In genomic region chr4:16199132-16199531, GRCh38 we compare ENCODE assay signal across 10 cellular contexts. TPM values are rescaled to one million over a fixed set of nuclear protein-coding genes. Genes with fewer than 3 reads are reported as not detected.
A peak's percentile ranks its signal among the peaks of the same experiment; 100 is the strongest.
DNase-seq lines count a peak whose midpoint lies in the region; ATAC-seq, FAIRE-seq and TF ChIP-seq lines count a peak whose summit lies in the region.
"Had no signal": no experiment of that assay in that cellular context is flagged by ENCODE, and none has a peak within 500 bp of the region (broad histone marks: within the 10 kb centered on the region; RNA-seq: fewer than 3 reads in every experiment).

No MANE protein-coding gene starts in this region.

- no TSS peak for BruUV-seq in Calu3 (replicated peaks; lab: Mats Ljungman, UMichigan)

- H3K9me3 Mint-ChIP-seq in Calu3 (ENCODE audit: low read depth, unreplicated experiment) = no peaks in the 10 kb centered on the region
- no peaks in the 10 kb centered on the region for H3K9me3 Mint-ChIP-seq in CD8-positive, alpha-beta T cell
- H3K9me3 Mint-ChIP-seq: activated naive CD8-positive, alpha-beta T cell treated with anti-CD3 and anti-CD28 coated beads for 36 hours had no signal

- H3K27me3 Mint-ChIP-seq in Calu3 (ENCODE audit: unreplicated experiment) = no peaks in the 10 kb centered on the region
- no peaks in the 10 kb centered on the region for H3K27me3 Mint-ChIP-seq in CD8-positive, alpha-beta T cell (ENCODE audit: low read depth)
- H3K27me3 Mint-ChIP-seq: activated naive CD8-positive, alpha-beta T cell treated with anti-CD3 and anti-CD28 coated beads for 36 hours had no signal

- CTCF ChIA-PET in Calu3 (lab: Charles Lee) = interaction anchor here (0.9 to 1.5 kb wide), 2 partner anchors 116 to 171 kb away, joined by 3 to 4 read pairs; partner anchors contain the start of gene PROM1
- CTCF ChIA-PET in CD8-positive, alpha-beta T cell (lab: Charles Lee) = interaction anchor here (0.7 to 1.9 kb wide), 6 partner anchors 9 to 1295 kb away, joined by 3 to 8 read pairs (median 4); no protein-coding TSS in a partner anchor

- POLR2A ChIA-PET in CD8-positive, alpha-beta T cell (lab: Charles Lee) = no interaction called here

- peak; percentile 19 for DNase-seq in GM12865 (ENCODE audit: low read depth)
- peak; percentile 35 for DNase-seq in OCI-M1 (lab: John Stamatoyannopoulos, UW)
- peak; percentile 49 for DNase-seq in fibroblast of mammary gland (ENCODE audit: low read depth)
- DNase-seq in Calu3 = no peak
- DNase-seq in CD8-positive, alpha-beta T cell = no peak
- DNase-seq: activated naive CD8-positive, alpha-beta T cell treated with anti-CD3 and anti-CD28 coated beads for 36 hours; KBM-7 had no signal

- TF ChIP-seq CTCF in GM12865 (IDR thresholded peaks at IDR 0.05; ENCODE audit: insufficient read depth, low read depth, low read length, missing control alignments) (peak; percentile 8), fibroblast of mammary gland (conservative IDR thresholded peaks at IDR 0.05; ENCODE audit: control insufficient read depth, insufficient read depth, low read depth, low read length) (peak; percentile 32), Calu3 (IDR thresholded peaks at IDR 0.05; ENCODE audit: unreplicated experiment) (no peak)
- TF ChIP-seq CTCF in CD8-positive, alpha-beta T cell (IDR thresholded peaks at IDR 0.05) = no peak

- no peak for ATAC-seq in GM18502 (IDR thresholded peaks at IDR 0.05; ENCODE audit: poor library complexity, unreplicated experiment)
- no peak for ATAC-seq in activated CD4-positive, CD25-positive, alpha-beta regulatory T cell treated with anti-CD3 and anti-CD28 coated beads, Interleukin-2, amount 50 U/mL, for 24 hours
- no peak for ATAC-seq in CD8-positive, alpha-beta T cell

- no peaks in the 10 kb centered on the region for H3K36me3 Mint-ChIP-seq in Calu3 (ENCODE audit: insufficient read depth, unreplicated experiment)
- H3K36me3 Mint-ChIP-seq in CD8-positive, alpha-beta T cell = peaks cover 46% of the 10 kb centered on the region

- FAIRE-seq in A204.1 (lab: Jason Lieb, UNC) = peak; percentile 99

- H3K36me3 ChIP-seq in CD8-positive, alpha-beta T cell (ENCODE audit: insufficient read depth, low read length) = no peaks in the 10 kb centered on the region

- no peak overlapping the region for H3K27ac Mint-ChIP-seq in Calu3 (ENCODE audit: unreplicated experiment)
- no peak overlapping the region for H3K27ac Mint-ChIP-seq in CD8-positive, alpha-beta T cell
- H3K27ac Mint-ChIP-seq: activated naive CD8-positive, alpha-beta T cell treated with anti-CD3 and anti-CD28 coated beads for 36 hours had no signal

- H3K4me3 Mint-ChIP-seq in Calu3 (ENCODE audit: low read depth, unreplicated experiment) = no peak overlapping the region
- H3K4me3 Mint-ChIP-seq in CD8-positive, alpha-beta T cell = no peak overlapping the region
- H3K4me3 Mint-ChIP-seq: activated naive CD8-positive, alpha-beta T cell treated with anti-CD3 and anti-CD28 coated beads for 36 hours had no signal

- H3K9me3 ChIP-seq in CD8-positive, alpha-beta T cell (ENCODE audit: low read length) = no peaks in the 10 kb centered on the region

- no peaks in the 10 kb centered on the region for H3K27me3 ChIP-seq in CD8-positive, alpha-beta T cell (ENCODE audit: insufficient read depth, low read length)

- H3K27ac ChIP-seq in CD8-positive, alpha-beta T cell (ENCODE audit: low read depth, low read length) = no peak overlapping the region

- H3K4me3 ChIP-seq in GM12865 (ENCODE audit: low read depth, low read length) = no peak overlapping the region
- H3K4me3 ChIP-seq in fibroblast of mammary gland (ENCODE audit: control insufficient read depth, low read depth, low read length) = no peak overlapping the region
- no peak overlapping the region for H3K4me3 ChIP-seq in CD8-positive, alpha-beta T cell (ENCODE audit: low read depth, low read length)

- intact Hi-C loops in Calu3 (cut with micrococcal nuclease; ENCODE audit: unreplicated experiment) = loop anchor here (1.0 to 5.0 kb wide), 3 partner anchors 117 to 392 kb away; partner anchors contain the start of gene PROM1
- intact Hi-C loops in CD8-positive, alpha-beta T cell (cut with DNase I, micrococcal nuclease) = loop anchor here (5.0 kb wide), 1 partner anchor 63 kb away; no protein-coding TSS in a partner anchor

- peaks cover 8% of the 10 kb centered on the region for H3K4me1 Mint-ChIP-seq in Calu3 (ENCODE audit: low read depth, unreplicated experiment)
- H3K4me1 Mint-ChIP-seq in CD8-positive, alpha-beta T cell (ENCODE audit: low read depth) = peaks cover 29% of the 10 kb centered on the region

- H3K4me1 ChIP-seq in CD8-positive, alpha-beta T cell (ENCODE audit: insufficient read depth, low read length) = no peaks in the 10 kb centered on the region

RNA-seq across cellular contexts. Expression of gene TAPT1, which starts 27.1 kb away (rescaled TPM):
- 23.7 and 31.5 TPM in 2 replicates for total RNA-seq in Calu3 (2022)
- 10 to 100 TPM; 79.8 to 95.0 TPM for total RNA-seq in CD8-positive, alpha-beta T cell

Comparison
In these comparisons a context has a peak if more than half of its experiments do, and no peak if none do; other contexts are left out.
1. DNase-seq: peak in GM12865 (single experiment), OCI-M1 (single experiment) and fibroblast of mammary gland (single experiment); none in Calu3 (single experiment) and CD8-positive, alpha-beta T cell (0 of 7).
2. CTCF ChIP-seq: peak in GM12865 (single experiment) and fibroblast of mammary gland (single experiment); none in Calu3 (single experiment) and CD8-positive, alpha-beta T cell (single experiment).